In genomic region chr18:75159238-75159518, GRCh38 we compare ENCODE assay signal across 2 cellular contexts.
TF ChIP-seq lines count a peak whose summit lies in the region.

No MANE protein-coding gene starts in this region.

TF ChIP-seq in HepG2, 621 proteins besides CTCF, POLR2A, EP300 and RAD21:
- no peak for TF ChIP-seq FUBP1 (CRISPR knock-in tag; IDR thresholded peaks at IDR 0.05; ENCODE audit: borderline replicate concordance)
- peak; percentile 3; the same call in 1 of the 2 replicates for TF ChIP-seq ZNF891 (CRISPR knock-in tag; IDR thresholded peaks at IDR 0.05)

TF ChIP-seq in WTC11, 78 proteins besides CTCF, POLR2A, EP300 and RAD21:
- TF ChIP-seq GABPB1 (CRISPR knock-in tag; IDR thresholded peaks at IDR 0.05) (no peak), ZBTB21 (CRISPR knock-in tag; IDR thresholded peaks at IDR 0.05; ENCODE audit: borderline replicate concordance) (no peak), E2F1 (CRISPR knock-in tag; IDR thresholded peaks at IDR 0.05) (no peak), MYBL2 (CRISPR knock-in tag; IDR thresholded peaks at IDR 0.05) (no peak), ZNF138 (CRISPR knock-in tag; conservative IDR thresholded peaks at IDR 0.05) (no peak), IRF2 (CRISPR knock-in tag; IDR thresholded peaks at IDR 0.05; ENCODE audit: borderline replicate concordance, low read depth) (no peak), ATF1 (CRISPR knock-in tag; IDR thresholded peaks at IDR 0.05) (no peak), MAX (CRISPR knock-in tag; IDR thresholded peaks at IDR 0.05) (no peak), SP1 (CRISPR knock-in tag; conservative IDR thresholded peaks at IDR 0.05) (no peak), ELF4 (CRISPR knock-in tag; IDR thresholded peaks at IDR 0.05; ENCODE audit: low read depth) (no peak), OVOL2 (CRISPR knock-in tag; IDR thresholded peaks at IDR 0.05; ENCODE audit: borderline replicate concordance) (no peak), ATF2 (CRISPR knock-in tag; IDR thresholded peaks at IDR 0.05; ENCODE audit: borderline replicate concordance, low read depth) (no peak)
- TF ChIP-seq, protein P1, sequence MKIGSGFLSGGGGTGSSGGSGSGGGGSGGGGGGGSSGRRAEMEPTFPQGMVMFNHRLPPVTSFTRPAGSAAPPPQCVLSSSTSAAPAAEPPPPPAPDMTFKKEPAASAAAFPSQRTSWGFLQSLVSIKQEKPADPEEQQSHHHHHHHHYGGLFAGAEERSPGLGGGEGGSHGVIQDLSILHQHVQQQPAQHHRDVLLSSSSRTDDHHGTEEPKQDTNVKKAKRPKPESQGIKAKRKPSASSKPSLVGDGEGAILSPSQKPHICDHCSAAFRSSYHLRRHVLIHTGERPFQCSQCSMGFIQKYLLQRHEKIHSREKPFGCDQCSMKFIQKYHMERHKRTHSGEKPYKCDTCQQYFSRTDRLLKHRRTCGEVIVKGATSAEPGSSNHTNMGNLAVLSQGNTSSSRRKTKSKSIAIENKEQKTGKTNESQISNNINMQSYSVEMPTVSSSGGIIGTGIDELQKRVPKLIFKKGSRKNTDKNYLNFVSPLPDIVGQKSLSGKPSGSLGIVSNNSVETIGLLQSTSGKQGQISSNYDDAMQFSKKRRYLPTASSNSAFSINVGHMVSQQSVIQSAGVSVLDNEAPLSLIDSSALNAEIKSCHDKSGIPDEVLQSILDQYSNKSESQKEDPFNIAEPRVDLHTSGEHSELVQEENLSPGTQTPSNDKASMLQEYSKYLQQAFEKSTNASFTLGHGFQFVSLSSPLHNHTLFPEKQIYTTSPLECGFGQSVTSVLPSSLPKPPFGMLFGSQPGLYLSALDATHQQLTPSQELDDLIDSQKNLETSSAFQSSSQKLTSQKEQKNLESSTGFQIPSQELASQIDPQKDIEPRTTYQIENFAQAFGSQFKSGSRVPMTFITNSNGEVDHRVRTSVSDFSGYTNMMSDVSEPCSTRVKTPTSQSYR (CRISPR knock-in tag; IDR thresholded peaks at IDR 0.05) = no peak
- TF ChIP-seq, protein P2, sequence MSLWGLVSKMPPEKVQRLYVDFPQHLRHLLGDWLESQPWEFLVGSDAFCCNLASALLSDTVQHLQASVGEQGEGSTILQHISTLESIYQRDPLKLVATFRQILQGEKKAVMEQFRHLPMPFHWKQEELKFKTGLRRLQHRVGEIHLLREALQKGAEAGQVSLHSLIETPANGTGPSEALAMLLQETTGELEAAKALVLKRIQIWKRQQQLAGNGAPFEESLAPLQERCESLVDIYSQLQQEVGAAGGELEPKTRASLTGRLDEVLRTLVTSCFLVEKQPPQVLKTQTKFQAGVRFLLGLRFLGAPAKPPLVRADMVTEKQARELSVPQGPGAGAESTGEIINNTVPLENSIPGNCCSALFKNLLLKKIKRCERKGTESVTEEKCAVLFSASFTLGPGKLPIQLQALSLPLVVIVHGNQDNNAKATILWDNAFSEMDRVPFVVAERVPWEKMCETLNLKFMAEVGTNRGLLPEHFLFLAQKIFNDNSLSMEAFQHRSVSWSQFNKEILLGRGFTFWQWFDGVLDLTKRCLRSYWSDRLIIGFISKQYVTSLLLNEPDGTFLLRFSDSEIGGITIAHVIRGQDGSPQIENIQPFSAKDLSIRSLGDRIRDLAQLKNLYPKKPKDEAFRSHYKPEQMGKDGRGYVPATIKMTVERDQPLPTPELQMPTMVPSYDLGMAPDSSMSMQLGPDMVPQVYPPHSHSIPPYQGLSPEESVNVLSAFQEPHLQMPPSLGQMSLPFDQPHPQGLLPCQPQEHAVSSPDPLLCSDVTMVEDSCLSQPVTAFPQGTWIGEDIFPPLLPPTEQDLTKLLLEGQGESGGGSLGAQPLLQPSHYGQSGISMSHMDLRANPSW (CRISPR knock-in tag; conservative IDR thresholded peaks at IDR 0.05; ENCODE audit: low read depth) = no peak
- TF ChIP-seq, protein P3, sequence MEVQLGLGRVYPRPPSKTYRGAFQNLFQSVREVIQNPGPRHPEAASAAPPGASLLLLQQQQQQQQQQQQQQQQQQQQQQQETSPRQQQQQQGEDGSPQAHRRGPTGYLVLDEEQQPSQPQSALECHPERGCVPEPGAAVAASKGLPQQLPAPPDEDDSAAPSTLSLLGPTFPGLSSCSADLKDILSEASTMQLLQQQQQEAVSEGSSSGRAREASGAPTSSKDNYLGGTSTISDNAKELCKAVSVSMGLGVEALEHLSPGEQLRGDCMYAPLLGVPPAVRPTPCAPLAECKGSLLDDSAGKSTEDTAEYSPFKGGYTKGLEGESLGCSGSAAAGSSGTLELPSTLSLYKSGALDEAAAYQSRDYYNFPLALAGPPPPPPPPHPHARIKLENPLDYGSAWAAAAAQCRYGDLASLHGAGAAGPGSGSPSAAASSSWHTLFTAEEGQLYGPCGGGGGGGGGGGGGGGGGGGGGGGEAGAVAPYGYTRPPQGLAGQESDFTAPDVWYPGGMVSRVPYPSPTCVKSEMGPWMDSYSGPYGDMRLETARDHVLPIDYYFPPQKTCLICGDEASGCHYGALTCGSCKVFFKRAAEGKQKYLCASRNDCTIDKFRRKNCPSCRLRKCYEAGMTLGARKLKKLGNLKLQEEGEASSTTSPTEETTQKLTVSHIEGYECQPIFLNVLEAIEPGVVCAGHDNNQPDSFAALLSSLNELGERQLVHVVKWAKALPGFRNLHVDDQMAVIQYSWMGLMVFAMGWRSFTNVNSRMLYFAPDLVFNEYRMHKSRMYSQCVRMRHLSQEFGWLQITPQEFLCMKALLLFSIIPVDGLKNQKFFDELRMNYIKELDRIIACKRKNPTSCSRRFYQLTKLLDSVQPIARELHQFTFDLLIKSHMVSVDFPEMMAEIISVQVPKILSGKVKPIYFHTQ (CRISPR knock-in tag; IDR thresholded peaks at IDR 0.05) = no peak
- TF ChIP-seq, protein P4, sequence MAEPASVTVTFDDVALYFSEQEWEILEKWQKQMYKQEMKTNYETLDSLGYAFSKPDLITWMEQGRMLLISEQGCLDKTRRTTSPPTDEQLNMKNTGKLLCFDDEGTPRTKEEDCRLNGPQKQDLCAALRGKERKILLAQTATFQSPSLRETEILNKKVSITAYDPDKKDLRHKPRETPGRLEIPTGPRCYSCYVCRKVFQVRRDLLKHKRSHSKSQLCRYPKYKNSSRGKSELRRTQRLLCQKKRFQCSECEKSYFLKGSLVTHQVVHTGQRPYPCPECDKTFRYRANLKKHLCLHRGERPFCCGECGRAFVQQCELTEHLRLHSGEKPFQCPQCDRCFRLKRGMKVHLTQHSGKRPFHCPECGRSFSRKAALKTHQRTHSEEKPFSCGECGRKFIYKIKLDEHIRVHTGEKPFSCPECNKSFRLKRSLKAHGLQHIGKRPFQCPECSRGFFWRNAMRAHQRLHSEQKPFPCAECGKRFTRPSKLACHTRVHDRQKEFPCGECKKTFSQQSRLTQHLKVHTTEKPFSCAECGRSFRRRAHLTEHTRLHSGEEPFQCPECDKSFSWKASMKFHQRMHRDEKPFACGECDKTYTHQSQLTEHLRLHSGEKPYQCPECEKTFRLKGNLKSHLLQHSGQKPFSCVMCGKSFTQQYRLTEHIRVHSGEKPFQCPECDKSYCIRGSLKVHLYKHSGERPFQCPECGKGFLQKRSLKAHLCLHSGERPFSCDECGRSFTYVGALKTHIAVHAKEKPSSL (CRISPR knock-in tag; conservative IDR thresholded peaks at IDR 0.05) = no peak
- TF ChIP-seq, protein P5, sequence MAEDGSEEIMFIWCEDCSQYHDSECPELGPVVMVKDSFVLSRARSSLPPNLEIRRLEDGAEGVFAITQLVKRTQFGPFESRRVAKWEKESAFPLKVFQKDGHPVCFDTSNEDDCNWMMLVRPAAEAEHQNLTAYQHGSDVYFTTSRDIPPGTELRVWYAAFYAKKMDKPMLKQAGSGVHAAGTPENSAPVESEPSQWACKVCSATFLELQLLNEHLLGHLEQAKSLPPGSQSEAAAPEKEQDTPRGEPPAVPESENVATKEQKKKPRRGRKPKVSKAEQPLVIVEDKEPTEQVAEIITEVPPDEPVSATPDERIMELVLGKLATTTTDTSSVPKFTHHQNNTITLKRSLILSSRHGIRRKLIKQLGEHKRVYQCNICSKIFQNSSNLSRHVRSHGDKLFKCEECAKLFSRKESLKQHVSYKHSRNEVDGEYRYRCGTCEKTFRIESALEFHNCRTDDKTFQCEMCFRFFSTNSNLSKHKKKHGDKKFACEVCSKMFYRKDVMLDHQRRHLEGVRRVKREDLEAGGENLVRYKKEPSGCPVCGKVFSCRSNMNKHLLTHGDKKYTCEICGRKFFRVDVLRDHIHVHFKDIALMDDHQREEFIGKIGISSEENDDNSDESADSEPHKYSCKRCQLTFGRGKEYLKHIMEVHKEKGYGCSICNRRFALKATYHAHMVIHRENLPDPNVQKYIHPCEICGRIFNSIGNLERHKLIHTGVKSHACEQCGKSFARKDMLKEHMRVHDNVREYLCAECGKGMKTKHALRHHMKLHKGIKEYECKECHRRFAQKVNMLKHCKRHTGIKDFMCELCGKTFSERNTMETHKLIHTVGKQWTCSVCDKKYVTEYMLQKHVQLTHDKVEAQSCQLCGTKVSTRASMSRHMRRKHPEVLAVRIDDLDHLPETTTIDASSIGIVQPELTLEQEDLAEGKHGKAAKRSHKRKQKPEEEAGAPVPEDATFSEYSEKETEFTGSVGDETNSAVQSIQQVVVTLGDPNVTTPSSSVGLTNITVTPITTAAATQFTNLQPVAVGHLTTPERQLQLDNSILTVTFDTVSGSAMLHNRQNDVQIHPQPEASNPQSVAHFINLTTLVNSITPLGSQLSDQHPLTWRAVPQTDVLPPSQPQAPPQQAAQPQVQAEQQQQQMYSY (CRISPR knock-in tag; IDR thresholded peaks at IDR 0.05) = no peak
TF ChIP-seq in WTC11: peak in this region for 0.
